ENCODE assay signal across 23 cellular contexts in genomic region chr19:281156-281853, GRCh38. TPM values are rescaled to one million over a fixed set of nuclear protein-coding genes. Genes with fewer than 3 reads are reported as not detected.
"Had no signal": no experiment of that assay in that cellular context is flagged by ENCODE, and none has a peak within 500 bp of the region (broad histone marks: within the 10 kb centered on the region; RNA-seq: fewer than 3 reads in every experiment).

No MANE protein-coding gene starts in this region.

- H3K36me3 ChIP-seq: brain microvascular endothelial cell, cardiac muscle cell had no signal

- H3K27ac Mint-ChIP-seq: activated CD4-positive, alpha-beta memory T cell treated with anti-CD3 and anti-CD28 coated beads, Interleukin-2, amount 10 ng/mL, durations not matched to agents 7 days and 5 days; activated naive CD4-positive, alpha-beta T cell treated with anti-CD3 and anti-CD28 coated beads, Interleukin-2, amount 10 ng/mL, durations not matched to agents 7 days and 5 days; activated naive CD8-positive, alpha-beta T cell treated with anti-CD3 and anti-CD28 coated beads for 36 hours; activated T-helper 17 cell treated with anti-CD3 and anti-CD28 coated beads, Interleukin-2, amount 50 U/mL, for 72 hours; T-cell had no signal

- H3K4me3 Mint-ChIP-seq: activated CD4-positive, alpha-beta memory T cell treated with anti-CD3 and anti-CD28 coated beads, Interleukin-2, amount 10 ng/mL, durations not matched to agents 7 days and 5 days; activated naive CD4-positive, alpha-beta T cell treated with anti-CD3 and anti-CD28 coated beads, Interleukin-2, amount 10 ng/mL, durations not matched to agents 7 days and 5 days; activated naive CD8-positive, alpha-beta T cell treated with anti-CD3 and anti-CD28 coated beads for 36 hours; activated T-helper 17 cell treated with anti-CD3 and anti-CD28 coated beads, Interleukin-2, amount 50 U/mL, for 72 hours; T-cell had no signal

- H3K36me3 Mint-ChIP-seq: activated naive CD4-positive, alpha-beta T cell treated with anti-CD3 and anti-CD28 coated beads, Interleukin-2, amount 10 ng/mL, durations not matched to agents 7 days and 5 days; activated naive CD8-positive, alpha-beta T cell treated with anti-CD3 and anti-CD28 coated beads for 36 hours; T-cell had no signal

- H3K9me3 Mint-ChIP-seq: activated CD4-positive, alpha-beta memory T cell treated with anti-CD3 and anti-CD28 coated beads, Interleukin-2, amount 10 ng/mL, durations not matched to agents 7 days and 5 days; activated naive CD4-positive, alpha-beta T cell treated with anti-CD3 and anti-CD28 coated beads, Interleukin-2, amount 10 ng/mL, durations not matched to agents 7 days and 5 days; activated naive CD8-positive, alpha-beta T cell treated with anti-CD3 and anti-CD28 coated beads for 36 hours; activated T-helper 17 cell treated with anti-CD3 and anti-CD28 coated beads, Interleukin-2, amount 50 U/mL, for 72 hours; T-cell had no signal

- DNase-seq: activated CD4-positive, alpha-beta memory T cell treated with anti-CD3 and anti-CD28 coated beads, Interleukin-2, amount 10 ng/mL, durations not matched to agents 7 days and 5 days; activated CD4-positive, alpha-beta T cell treated with anti-CD3 and anti-CD28 coated beads, Interleukin-2, amount 50 U/mL, for 1 hour; activated CD4-positive, CD25-positive, alpha-beta regulatory T cell; activated gamma-delta T cell; activated naive CD4-positive, alpha-beta T cell treated with anti-CD3 and anti-CD28 coated beads, Interleukin-2, amount 10 ng/mL, durations not matched to agents 7 days and 5 days; activated naive CD8-positive, alpha-beta T cell treated with anti-CD3 and anti-CD28 coated beads for 36 hours; activated T-cell treated with anti-CD3 and anti-CD28 coated beads for 4 hours; activated T-cell treated with anti-CD3 and anti-CD28 coated beads, Interleukin-2, amount 50 U/mL, for 48 hours; brain microvascular endothelial cell; Karpas-422; MM.1S; NCI-H1105; NCI-H1436; NCI-H1694 treated with DMSO at 0.1 percent for 48 hours; NCI-H446; PC-3; SHP77; T-cell; T-helper 2 cell; T1000 had no signal

- H3K4me1 Mint-ChIP-seq: activated CD4-positive, alpha-beta memory T cell treated with anti-CD3 and anti-CD28 coated beads, Interleukin-2, amount 10 ng/mL, durations not matched to agents 7 days and 5 days; activated naive CD4-positive, alpha-beta T cell treated with anti-CD3 and anti-CD28 coated beads, Interleukin-2, amount 10 ng/mL, durations not matched to agents 7 days and 5 days; activated naive CD8-positive, alpha-beta T cell treated with anti-CD3 and anti-CD28 coated beads for 36 hours; activated T-helper 17 cell treated with anti-CD3 and anti-CD28 coated beads, Interleukin-2, amount 50 U/mL, for 72 hours; T-cell had no signal

- H3K27ac ChIP-seq: brain microvascular endothelial cell, cardiac muscle cell had no signal

- H3K4me3 ChIP-seq: cardiac muscle cell had no signal

- ATAC-seq: activated T-helper 17 cell treated with anti-CD3 and anti-CD28 coated beads, Interleukin-2, amount 50 U/mL, for 72 hours; PC-3; T-cell had no signal

- H3K27me3 ChIP-seq: brain microvascular endothelial cell, cardiac muscle cell had no signal

RNA-seq across cellular contexts. Expression of gene PLPP2, which starts 9.9 kb away (rescaled TPM):
- total RNA-seq: activated CD8-positive, alpha-beta memory T cell treated with anti-CD3 and anti-CD28 coated beads for 36 hours; activated naive CD8-positive, alpha-beta T cell treated with anti-CD3 and anti-CD28 coated beads for 36 hours; PC-3 had no signal
